Comparison of ENCODE assay signal across 9 cellular contexts in genomic region chr2:49664827-49665226, GRCh38.
"Had no signal": no experiment of that assay in that cellular context is flagged by ENCODE, and none has a peak within 500 bp of the region (broad histone marks: within the 10 kb centered on the region; RNA-seq: fewer than 3 reads in every experiment).

No MANE protein-coding gene starts in this region.

- H3K27ac Mint-ChIP-seq: GM23338 had no signal

- H3K4me3 ChIP-seq: GM23338, K562 had no signal

- FAIRE-seq: H1, H54, HTR-8/SVneo, K562 had no signal

- ATAC-seq: GM23338, K562 had no signal

- DNase-seq: H9, HCEC 1CT, IMR-90, KG1 had no signal

- H3K4me3 Mint-ChIP-seq: GM23338, H9 had no signal

- H3K4me1 Mint-ChIP-seq: GM23338, H9 had no signal
